In genomic region chr6:36136034-36136433, GRCh38 we compare ENCODE assay signal across 1 cellular context.
TF ChIP-seq lines count a peak whose summit lies in the region.

No MANE protein-coding gene starts in this region.

TF ChIP-seq in H1, 55 proteins besides CTCF, POLR2A, EP300 and RAD21 (continued from another document):
- TF ChIP-seq RNF2 (IDR thresholded peaks at IDR 0.05; ENCODE audit: borderline replicate concordance, low read depth, low read length, missing control alignments, poor library complexity, severe bottlenecking) (no peak), JUND (IDR thresholded peaks at IDR 0.05; ENCODE audit: low read length) (no peak), SIX5 (IDR thresholded peaks at IDR 0.05; ENCODE audit: low read depth, low read length) (no peak), GABPA (IDR thresholded peaks at IDR 0.05; ENCODE audit: borderline replicate concordance, insufficient read depth, low read length) (no peak), GTF2F1 (IDR thresholded peaks at IDR 0.05; ENCODE audit: borderline replicate concordance, low read depth, low read length) (no peak), CTBP2 (IDR thresholded peaks at IDR 0.05; ENCODE audit: borderline replicate concordance, insufficient read depth, insufficient read length, low read length) (no peak), SIRT6 (IDR thresholded peaks at IDR 0.05; ENCODE audit: low read length) (no peak), TAF7 (optimal IDR thresholded peaks at IDR 0.05; ENCODE audit: borderline replicate concordance, low read depth, low read length) (no peak), ASH2L (IDR thresholded peaks at IDR 0.05; ENCODE audit: low read length) (no peak), CBX8 (IDR thresholded peaks at IDR 0.05; ENCODE audit: borderline replicate concordance, low read depth, low read length) (no peak)
